Comparison of ENCODE assay signal across 17 cellular contexts in genomic region chr4:8855781-8856245, GRCh38. TPM values are rescaled to one million over a fixed set of nuclear protein-coding genes. Genes with fewer than 3 reads are reported as not detected.
DNase-seq lines count a peak whose midpoint lies in the region; ATAC-seq, FAIRE-seq and TF ChIP-seq lines count a peak whose summit lies in the region.
"Had no signal": no experiment of that assay in that cellular context is flagged by ENCODE, and none has a peak within 500 bp of the region (broad histone marks: within the 10 kb centered on the region; RNA-seq: fewer than 3 reads in every experiment).

No MANE protein-coding gene starts in this region.

- no peak overlapping the region for H3K27ac ChIP-seq in HepG2 (ENCODE audit: extremely low read length, insufficient read depth, low read length)
- no peak overlapping the region for H3K27ac ChIP-seq in right lobe of liver
- H3K27ac ChIP-seq in WERI-Rb-1: no peak overlapping the region
- H3K27ac ChIP-seq in breast epithelium: no peak overlapping the region
- H3K27ac ChIP-seq: brain microvascular endothelial cell, lower lobe of right lung, right atrium auricular region, testis had no signal

- no peak for FAIRE-seq in HepG2 (lab: Jason Lieb, UNC)

- no peak overlapping the region for H3K4me2 ChIP-seq in HepG2 (ENCODE audit: low read depth, low read length)

- H3K4me1 ChIP-seq in HepG2 (ENCODE audit: insufficient read depth, low read length) (no peaks in the 10 kb centered on the region), right lobe of liver (no peaks in the 10 kb centered on the region), breast epithelium (no peaks in the 10 kb centered on the region)

- no peaks in the 10 kb centered on the region for H4K20me1 ChIP-seq in HepG2 (ENCODE audit: insufficient read depth, low read length)

- POLR2A ChIA-PET in HepG2 (lab: Yijun Ruan, JAX): no interaction called here

- intact Hi-C loops in HepG2 (cut with micrococcal nuclease; ENCODE audit: unreplicated experiment): no loop called here
- intact Hi-C loops in right lobe of liver (cut with DNase I): no loop called here
- intact Hi-C loops in breast epithelium (cut with DNase I; ENCODE audit: low total_unique reads): no loop called here

- no peak overlapping the region for H2AFZ ChIP-seq in HepG2 (ENCODE audit: low read length)

- peak; percentile 55 for ATAC-seq in HepG2
- no peak for ATAC-seq in right lobe of liver
- ATAC-seq: lower lobe of right lung had no signal

- in situ Hi-C loops in HepG2 (cut with HindIII; ENCODE audit: extremely low pct_ligation_motif_present, low pct_unique_long_range_greater_than_20kb): no loop called here

- TF ChIP-seq POLR2A in HepG2 (IDR thresholded peaks at IDR 0.05; ENCODE audit: insufficient read depth in 1 of 2, low read depth in 2 of 2, low read length in 2 of 2) (no peak), right lobe of liver (IDR thresholded peaks at IDR 0.05) (no peak), breast epithelium (IDR thresholded peaks at IDR 0.05) (no peak)

- no peak for TF ChIP-seq RAD21 in HepG2 (CRISPR knock-in tag; IDR thresholded peaks at IDR 0.05)

- TF ChIP-seq CTCF in HepG2 (CRISPR knock-in tag; IDR thresholded peaks at IDR 0.05) (peak; percentile 15; the same call in 1 of the 2 replicates), right lobe of liver (IDR thresholded peaks at IDR 0.05) (no peak), WERI-Rb-1 (IDR thresholded peaks at IDR 0.05; ENCODE audit: low read depth, low read length) (peak; percentile 61), breast epithelium (IDR thresholded peaks at IDR 0.05) (no peak)

- H3K27me3 ChIP-seq in HepG2 (ENCODE audit: control insufficient read depth in 1 of 2, insufficient read depth in 2 of 2, low read length in 2 of 2): peaks cover 15 to 89% of the 10 kb centered on the region in 2 experiments; a peak in 4 of 5 replicates
- H3K27me3 ChIP-seq in right lobe of liver: peaks cover 15 to 16% of the 10 kb centered on the region in 2 donors
- no peaks in the 10 kb centered on the region for H3K27me3 ChIP-seq in WERI-Rb-1 (ENCODE audit: insufficient read depth, low read depth, severe bottlenecking)
- H3K27me3 ChIP-seq in breast epithelium: peaks cover 3 to 98% of the 10 kb centered on the region in 2 donors
- H3K27me3 ChIP-seq: testis had no signal

- CTCF ChIA-PET in HepG2 (lab: Yijun Ruan, JAX; ENCODE audit: low intra/inter-chr PET ratio, low total read pairs): no interaction called here

- no TSS peak for BruUV-seq in HepG2 (replicated peaks; lab: Mats Ljungman, UMichigan)

- H3K36me3 ChIP-seq in HepG2 (replicated peaks in 1 of 2; ENCODE audit: control insufficient read depth in 1 of 2, insufficient read depth in 2 of 2, low read length in 2 of 2): no peaks in the 10 kb centered on the region
- no peaks in the 10 kb centered on the region for H3K36me3 ChIP-seq in right lobe of liver
- no peaks in the 10 kb centered on the region for H3K36me3 ChIP-seq in WERI-Rb-1
- no peaks in the 10 kb centered on the region for H3K36me3 ChIP-seq in breast epithelium
- H3K36me3 ChIP-seq: brain microvascular endothelial cell, lower lobe of right lung, right atrium auricular region had no signal

- H3K9me3 ChIP-seq in HepG2 (ENCODE audit: low read length) (no peaks in the 10 kb centered on the region), right lobe of liver (no peaks in the 10 kb centered on the region), WERI-Rb-1 (ENCODE audit: severe bottlenecking) (no peaks in the 10 kb centered on the region), breast epithelium (peaks cover 0 to 6% of the 10 kb centered on the region in 2 donors)
- H3K9me3 ChIP-seq: lower lobe of right lung, testis had no signal

- no peak for DNase-seq in HepG2 (ENCODE audit: low spot score)
- no peak for DNase-seq in right lobe of liver
- DNase-seq in WERI-Rb-1: peak; percentile 47
- DNase-seq in kidney tubule cell (ENCODE audit: low spot score): peak; percentile 17
- no peak for DNase-seq in breast epithelium (ENCODE audit: low spot score in 2 of 2)
- DNase-seq in activated T-cell treated with anti-CD3 and anti-CD28 coated beads for 4 hours: no peak
- DNase-seq in D341Med (ENCODE audit: low spot score): no peak
- no peak for DNase-seq in SHP77 treated with DMSO at 0.1 percent for 48 hours (lab: John Stamatoyannopoulos, UW)
- DNase-seq: brain microvascular endothelial cell; DMS53; effector CD4-positive, alpha-beta T cell; lower lobe of right lung; naive B cell; NCI-H1092 treated with DMSO at 0.1 percent for 48 hours; stimulated activated CD4-positive, alpha-beta T cell treated with anti-CD3 and anti-CD28 coated beads, Interleukin-1b, Interleukin-23, amount 100 ng/mL, for 48 hours; testis had no signal

- no peak for TF ChIP-seq EP300 in HepG2 (IDR thresholded peaks at IDR 0.05; ENCODE audit: low read depth in 2 of 2, low read length in 2 of 2)
- TF ChIP-seq EP300 in HepG2 (CRISPR knock-in tag; IDR thresholded peaks at IDR 0.05; ENCODE audit: borderline replicate concordance): no peak

- 3% methylated on average over 7 of the region's 9 CpGs for WGBS in HepG2 (ENCODE audit: low lambda C conversion rate)
- 3% methylated on average over 7 of the region's 9 CpGs for whole genome bisulfite sequencing in right lobe of liver (ENCODE audit: insufficient coverage, low coverage, low lambda C conversion rate, missing lambda C conversion rate)

- H3K79me2 ChIP-seq in HepG2 (ENCODE audit: insufficient read depth, low read length): no peaks in the 10 kb centered on the region

- H3K4me3 ChIP-seq in HepG2 (replicated peaks in 1 of 3; ENCODE audit: insufficient read depth in 1 of 3, low read depth in 2 of 3, low read length in 3 of 3) (no peak overlapping the region), right lobe of liver (no peak overlapping the region), WERI-Rb-1 (ENCODE audit: low read depth, low read length) (no peak overlapping the region), breast epithelium (no peak overlapping the region)
- H3K4me3 ChIP-seq: lower lobe of right lung, right atrium auricular region, testis had no signal

- no peak overlapping the region for H3K9ac ChIP-seq in HepG2 (ENCODE audit: insufficient read depth, low read depth, low read length)

TF ChIP-seq in HepG2, 621 proteins besides CTCF, POLR2A, EP300 and RAD21 (continues in another document):
- TF ChIP-seq SIN3B (IDR thresholded peaks at IDR 0.05; ENCODE audit: low read length) (no peak), TEAD3 (CRISPR knock-in tag; optimal IDR thresholded peaks at IDR 0.05; ENCODE audit: borderline replicate concordance) (no peak), SP1 (IDR thresholded peaks at IDR 0.05) (no peak), SP1 (CRISPR knock-in tag; IDR thresholded peaks at IDR 0.05) (no peak), ZNF574 (CRISPR knock-in tag; IDR thresholded peaks at IDR 0.05) (no peak)

RNA-seq across cellular contexts. Expression of gene HMX1, which starts 15.8 kb away (rescaled TPM):
- not detected in 2 replicates for total RNA-seq in HepG2 (2016; rRNA removed; fragmentation: Illumina TruSeq; extraction: Trizol)
- total RNA-seq in HepG2 (2016; cell fraction: cytosol; rRNA removed; fragmentation: Illumina TruSeq; extraction: Trizol; ENCODE audit: low read depth): not detected in 2 replicates
- not detected in 2 replicates for total RNA-seq in HepG2 (2016; cell fraction: insoluble cytoplasmic fraction; rRNA removed; fragmentation: Illumina TruSeq; extraction: Trizol)
- total RNA-seq in HepG2 (2016; cell fraction: membrane; rRNA removed; fragmentation: Illumina TruSeq; extraction: Trizol): not detected in 2 replicates
- not detected in 2 replicates for total RNA-seq in HepG2 (2016; cell fraction: nucleus; rRNA removed; fragmentation: Illumina TruSeq; extraction: Trizol)
- not detected in 2 replicates for polyA plus RNA-seq in HepG2 (2011; rRNA removed)
- not detected in 2 replicates for polyA plus RNA-seq in HepG2 (2011; cell fraction: cytosol; rRNA removed)
- polyA plus RNA-seq in HepG2 (2011; cell fraction: nucleus; rRNA removed): not detected in 2 replicates
- polyA plus RNA-seq in HepG2 (2012): not detected in 2 replicates
- polyA plus RNA-seq in HepG2 (2016; cell fraction: cytosol; fragmentation: Illumina TruSeq; extraction: Trizol; ENCODE audit: low read depth): not detected in 2 replicates
- not detected in 2 replicates for polyA plus RNA-seq in HepG2 (2016; cell fraction: insoluble cytoplasmic fraction; fragmentation: Illumina TruSeq; extraction: Trizol; ENCODE audit: low read depth)
- polyA plus RNA-seq in HepG2 (2016; cell fraction: membrane; fragmentation: Illumina TruSeq; extraction: Trizol; ENCODE audit: low read depth): not detected in 2 replicates
- not detected in 2 replicates for polyA plus RNA-seq in HepG2 (2016; cell fraction: nucleus; fragmentation: Illumina TruSeq; extraction: Trizol; ENCODE audit: insufficient read depth, low read depth)
- polyA minus RNA-seq in HepG2 (2011; rRNA and poly(A)+ RNA removed; ENCODE audit: low replicate concordance): not detected in 2 replicates
- not detected in 2 replicates for polyA minus RNA-seq in HepG2 (2011; cell fraction: cytosol; rRNA and poly(A)+ RNA removed)
- polyA minus RNA-seq in HepG2 (2011; cell fraction: nucleus; rRNA and poly(A)+ RNA removed): not detected in 2 replicates
- total RNA-seq in right lobe of liver: not detected
- total RNA-seq in breast epithelium: not detected
- total RNA-seq: lower lobe of right lung, right atrium auricular region had no signal

Comparison
In these comparisons a context has a peak if more than half of its experiments do, and no peak if none do; other contexts are left out.
1. CTCF ChIP-seq: peak in HepG2 (single experiment) and WERI-Rb-1 (single experiment); none in right lobe of liver (0 of 4) and breast epithelium (0 of 3).
2. DNase-seq: peak in WERI-Rb-1 (single experiment) and kidney tubule cell (single experiment); none in HepG2 (single experiment), right lobe of liver (0 of 3), breast epithelium (0 of 2), activated T-cell treated with anti-CD3 and anti-CD28 coated beads for 4 hours (single experiment), D341Med (single experiment) and SHP77 treated with DMSO at 0.1 percent for 48 hours (single experiment).